18 cellular contexts compared by ENCODE assay signal in the genomic region with DNA sequence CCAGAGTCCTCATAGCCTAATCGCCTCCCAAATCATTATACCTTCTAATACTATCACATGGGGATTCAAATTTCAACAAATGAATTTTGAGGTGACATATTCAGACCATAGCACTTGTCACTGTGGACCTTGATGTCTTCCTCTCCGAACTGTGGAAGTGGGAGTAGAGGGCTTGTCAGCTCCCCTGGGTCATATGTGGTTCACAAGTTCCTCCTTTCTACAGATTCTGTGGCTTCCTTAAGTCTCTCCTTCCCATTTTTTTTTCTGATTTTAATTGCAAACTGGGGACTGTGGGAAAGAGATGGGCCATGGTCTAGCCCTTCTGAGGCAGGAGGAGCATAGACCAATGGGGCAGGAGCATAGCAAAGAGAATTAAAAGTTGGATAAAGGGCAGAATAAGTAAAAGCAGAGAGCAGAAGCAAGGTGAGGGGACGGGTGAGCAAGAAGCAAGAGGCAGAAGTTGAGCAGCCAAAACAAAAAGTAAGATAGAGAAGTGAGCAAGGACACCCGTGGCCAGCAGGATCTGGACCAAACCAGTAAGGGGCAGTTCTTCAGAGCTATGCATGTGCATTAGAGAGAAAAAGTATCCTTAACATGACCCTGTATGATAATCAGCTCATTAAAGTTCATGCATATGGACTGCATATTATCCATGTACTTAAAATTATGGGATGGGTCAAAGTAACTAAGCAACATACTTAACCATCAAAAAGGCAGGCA. TPM values are rescaled to one million over a fixed set of nuclear protein-coding genes. Genes with fewer than 3 reads are reported as not detected.
DNase-seq lines count a peak whose midpoint lies in the region; ATAC-seq lines count a peak whose summit lies in the region.
"Had no signal": no experiment of that assay in that cellular context is flagged by ENCODE, and none has a peak within 500 bp of the region (broad histone marks: within the 10 kb centered on the region; RNA-seq: fewer than 3 reads in every experiment).

No MANE protein-coding gene starts in this region.

- no peak overlapping the region for H3K4me3 Mint-ChIP-seq in central memory CD8-positive, alpha-beta T cell
- H3K4me3 Mint-ChIP-seq in naive thymus-derived CD4-positive, alpha-beta T cell = no peak overlapping the region
- H3K4me3 Mint-ChIP-seq in stimulated activated memory B cell treated with anti-CD40 and anti-IgM and Interleukin-4, amounts not matched to agents 10 μg/mL and 1 μg/mL and 100 μg/mL, for 72 hours = no peak overlapping the region
- H3K4me3 Mint-ChIP-seq: mesothelial cell of epicardium; T-helper 2 cell treated with Interferon-gamma antibody and Interleukin-4, amounts not matched to agents 5 μg/mL and 100 μg/mL, for 36 hours had no signal

- peaks cover 59% of the 10 kb centered on the region for H3K4me1 Mint-ChIP-seq in central memory CD8-positive, alpha-beta T cell
- H3K4me1 Mint-ChIP-seq in naive thymus-derived CD4-positive, alpha-beta T cell = peaks cover 6 to 52% (median 40%) of the 10 kb centered on the region in 7 donors
- peaks cover 23% of the 10 kb centered on the region for H3K4me1 Mint-ChIP-seq in stimulated activated memory B cell treated with anti-CD40 and anti-IgM and Interleukin-4, amounts not matched to agents 10 μg/mL and 1 μg/mL and 100 μg/mL, for 72 hours
- H3K4me1 Mint-ChIP-seq: mesothelial cell of epicardium had no signal

- H3K27ac Mint-ChIP-seq in central memory CD8-positive, alpha-beta T cell (ENCODE audit: low read depth) = peak overlapping the region; percentile 69
- peak overlapping the region in 4 of 9 donors; percentile 4 to 65 (median 14) for H3K27ac Mint-ChIP-seq in naive thymus-derived CD4-positive, alpha-beta T cell
- no peak overlapping the region for H3K27ac Mint-ChIP-seq in stimulated activated memory B cell treated with anti-CD40 and anti-IgM and Interleukin-4, amounts not matched to agents 10 μg/mL and 1 μg/mL and 100 μg/mL, for 72 hours
- H3K27ac Mint-ChIP-seq: mesothelial cell of epicardium; T-helper 2 cell treated with Interferon-gamma antibody and Interleukin-4, amounts not matched to agents 5 μg/mL and 100 μg/mL, for 36 hours had no signal

- no peaks in the 10 kb centered on the region for H3K36me3 ChIP-seq in BLaER1
- no peaks in the 10 kb centered on the region for H3K36me3 ChIP-seq in naive thymus-derived CD4-positive, alpha-beta T cell (ENCODE audit: control insufficient read depth in 2 of 3, insufficient read depth in 3 of 3, low read length in 3 of 3)
- H3K36me3 ChIP-seq: breast epithelium had no signal

- no peaks in the 10 kb centered on the region for H4K20me1 ChIP-seq in BLaER1

- H3K27me3 ChIP-seq in BLaER1 = no peaks in the 10 kb centered on the region
- no peaks in the 10 kb centered on the region for H3K27me3 ChIP-seq in naive thymus-derived CD4-positive, alpha-beta T cell (ENCODE audit: control insufficient read depth in 2 of 2, insufficient read depth in 2 of 2, low read length in 2 of 2)

- POLR2A ChIA-PET in naive thymus-derived CD4-positive, alpha-beta T cell (lab: Charles Lee) = interaction anchor here (1.5 kb wide), 1 partner anchor 9 kb away, joined by 4 read pairs; no protein-coding TSS in a partner anchor

- no peak for ATAC-seq in central memory CD8-positive, alpha-beta T cell (replicated peaks; ENCODE audit: extremely low read depth, poor library complexity, severe bottlenecking)
- peak; percentile 55 for ATAC-seq in naive thymus-derived CD4-positive, alpha-beta T cell
- no peak for ATAC-seq in GM21576 (IDR thresholded peaks at IDR 0.05; ENCODE audit: unreplicated experiment)
- no peak for ATAC-seq in GM21825 (IDR thresholded peaks at IDR 0.05; ENCODE audit: unreplicated experiment)
- no peak for ATAC-seq in stimulated activated memory B cell treated with anti-CD40 and anti-IgM and Interleukin-4, amounts not matched to agents 10 μg/mL and 1 μg/mL and 100 μg/mL, for 72 hours

- peaks cover 19% of the 10 kb centered on the region for H3K9me3 ChIP-seq in BLaER1
- H3K9me3 ChIP-seq in naive thymus-derived CD4-positive, alpha-beta T cell (ENCODE audit: control insufficient read depth in 2 of 3, low read length in 3 of 3) = no peaks in the 10 kb centered on the region
- H3K9me3 ChIP-seq: breast epithelium had no signal

- 0 out of 2 replicates have a peak overlapping the region, but pooled peaks have one; percentile 1 for H3K27ac ChIP-seq in BLaER1
- H3K27ac ChIP-seq in naive thymus-derived CD4-positive, alpha-beta T cell (ENCODE audit: low read depth, low read length) = no peak overlapping the region
- H3K27ac ChIP-seq: breast epithelium had no signal

- H3K4me1 ChIP-seq in BLaER1 = peaks cover 75% of the 10 kb centered on the region
- peaks cover 12 to 18% of the 10 kb centered on the region in 2 donors for H3K4me1 ChIP-seq in naive thymus-derived CD4-positive, alpha-beta T cell (ENCODE audit: control insufficient read depth in 2 of 2, insufficient read depth in 2 of 2, low read length in 2 of 2)
- H3K4me1 ChIP-seq: breast epithelium had no signal

- H3K4me2 ChIP-seq in BLaER1 = peak overlapping the region; percentile 68

- no peaks in the 10 kb centered on the region for H3K27me3 Mint-ChIP-seq in central memory CD8-positive, alpha-beta T cell
- peaks cover 0 to 17% (median 3%) of the 10 kb centered on the region in 5 donors for H3K27me3 Mint-ChIP-seq in naive thymus-derived CD4-positive, alpha-beta T cell
- peaks cover 63% of the 10 kb centered on the region for H3K27me3 Mint-ChIP-seq in stimulated activated memory B cell treated with anti-CD40 and anti-IgM and Interleukin-4, amounts not matched to agents 10 μg/mL and 1 μg/mL and 100 μg/mL, for 72 hours

- CTCF ChIA-PET in naive thymus-derived CD4-positive, alpha-beta T cell (lab: Charles Lee) = no interaction called here

- H3K9ac ChIP-seq in BLaER1 = no peak overlapping the region

- peak; percentile 99 for DNase-seq in MV-4-11 (lab: John Stamatoyannopoulos, UW)
- DNase-seq in central memory CD8-positive, alpha-beta T cell (ENCODE audit: low spot score in 2 of 2) = no peak
- peak in 1 of 9 donors; percentile 4 for DNase-seq in naive thymus-derived CD4-positive, alpha-beta T cell
- no peak for DNase-seq in AG20443 (ENCODE audit: low spot score)
- DNase-seq: activated CD4-positive, alpha-beta T cell treated with anti-CD3 and anti-CD28 coated beads, Interleukin-2, amount 50 U/mL, for 48 hours; activated gamma-delta T cell; effector memory CD4-positive, alpha-beta T cell; NCI-H1930; RPMI8226 had no signal

- no peaks in the 10 kb centered on the region for H3K9me3 Mint-ChIP-seq in central memory CD8-positive, alpha-beta T cell
- H3K9me3 Mint-ChIP-seq in naive thymus-derived CD4-positive, alpha-beta T cell = peaks cover 0 to 7% (median 2%) of the 10 kb centered on the region in 11 donors
- H3K9me3 Mint-ChIP-seq in stimulated activated memory B cell treated with anti-CD40 and anti-IgM and Interleukin-4, amounts not matched to agents 10 μg/mL and 1 μg/mL and 100 μg/mL, for 72 hours = peaks cover 11% of the 10 kb centered on the region
- H3K9me3 Mint-ChIP-seq: T-helper 2 cell treated with Interferon-gamma antibody and Interleukin-4, amounts not matched to agents 5 μg/mL and 100 μg/mL, for 36 hours had no signal

- H3K4me3 ChIP-seq in BLaER1 = no peak overlapping the region
- H3K4me3 ChIP-seq in naive thymus-derived CD4-positive, alpha-beta T cell (ENCODE audit: low read length) = no peak overlapping the region
- H3K4me3 ChIP-seq: breast epithelium had no signal

- peaks cover 1% of the 10 kb centered on the region for H3K36me3 Mint-ChIP-seq in central memory CD8-positive, alpha-beta T cell (ENCODE audit: insufficient read depth)
- H3K36me3 Mint-ChIP-seq in naive thymus-derived CD4-positive, alpha-beta T cell = peaks cover 0 to 3% (median 0%) of the 10 kb centered on the region in 5 donors
- no peaks in the 10 kb centered on the region for H3K36me3 Mint-ChIP-seq in stimulated activated memory B cell treated with anti-CD40 and anti-IgM and Interleukin-4, amounts not matched to agents 10 μg/mL and 1 μg/mL and 100 μg/mL, for 72 hours
- H3K36me3 Mint-ChIP-seq: mesothelial cell of epicardium had no signal

- intact Hi-C loops in naive thymus-derived CD4-positive, alpha-beta T cell (cut with micrococcal nuclease) = no loop called here

RNA-seq across cellular contexts. Expression of gene SIGLEC7, which starts 2.6 kb away (rescaled TPM):
- total RNA-seq in naive thymus-derived CD4-positive, alpha-beta T cell = 10 to 100 TPM in 1 of 5 experiments, under 1 TPM in 3, not detected in 1; 0.67 to 10.3 (median 0.83) TPM
- under 1 TPM in 1 of 2 donors, not detected in 1; 0.25 TPM for polyA plus RNA-seq in naive thymus-derived CD4-positive, alpha-beta T cell
- total RNA-seq: fibroblast of villous mesenchyme, mesothelial cell of epicardium, osteocyte had no signal

RNA-seq across cellular contexts. Expression of gene SIGLEC9, which starts 14.8 kb away (rescaled TPM):
- total RNA-seq in naive thymus-derived CD4-positive, alpha-beta T cell = 10 to 100 TPM in 1 of 5 experiments, 1 to 10 TPM in 3, under 1 TPM in 1; 0.34 to 26.8 (median 2.2) TPM
- under 1 TPM; 0.46 to 0.69 TPM for polyA plus RNA-seq in naive thymus-derived CD4-positive, alpha-beta T cell
- total RNA-seq: fibroblast of villous mesenchyme, mesothelial cell of epicardium, osteocyte had no signal

RNA-seq across cellular contexts. Expression of gene CTU1, which starts 31.2 kb away (rescaled TPM):
- 10 to 100 TPM in 3 of 5 experiments, 1 to 10 TPM in 2; 3.3 to 11.8 (median 10.5) TPM for total RNA-seq in naive thymus-derived CD4-positive, alpha-beta T cell
- 1 to 10 TPM; 3.0 to 6.3 TPM for polyA plus RNA-seq in naive thymus-derived CD4-positive, alpha-beta T cell

RNA-seq across cellular contexts. Expression of gene KLK14, which starts 56.8 kb away (rescaled TPM):
- under 1 TPM; 0.34 to 0.92 (median 0.66) TPM for total RNA-seq in naive thymus-derived CD4-positive, alpha-beta T cell
- not detected for polyA plus RNA-seq in naive thymus-derived CD4-positive, alpha-beta T cell
- total RNA-seq: fibroblast of villous mesenchyme, osteocyte had no signal
